In the genomic region with DNA sequence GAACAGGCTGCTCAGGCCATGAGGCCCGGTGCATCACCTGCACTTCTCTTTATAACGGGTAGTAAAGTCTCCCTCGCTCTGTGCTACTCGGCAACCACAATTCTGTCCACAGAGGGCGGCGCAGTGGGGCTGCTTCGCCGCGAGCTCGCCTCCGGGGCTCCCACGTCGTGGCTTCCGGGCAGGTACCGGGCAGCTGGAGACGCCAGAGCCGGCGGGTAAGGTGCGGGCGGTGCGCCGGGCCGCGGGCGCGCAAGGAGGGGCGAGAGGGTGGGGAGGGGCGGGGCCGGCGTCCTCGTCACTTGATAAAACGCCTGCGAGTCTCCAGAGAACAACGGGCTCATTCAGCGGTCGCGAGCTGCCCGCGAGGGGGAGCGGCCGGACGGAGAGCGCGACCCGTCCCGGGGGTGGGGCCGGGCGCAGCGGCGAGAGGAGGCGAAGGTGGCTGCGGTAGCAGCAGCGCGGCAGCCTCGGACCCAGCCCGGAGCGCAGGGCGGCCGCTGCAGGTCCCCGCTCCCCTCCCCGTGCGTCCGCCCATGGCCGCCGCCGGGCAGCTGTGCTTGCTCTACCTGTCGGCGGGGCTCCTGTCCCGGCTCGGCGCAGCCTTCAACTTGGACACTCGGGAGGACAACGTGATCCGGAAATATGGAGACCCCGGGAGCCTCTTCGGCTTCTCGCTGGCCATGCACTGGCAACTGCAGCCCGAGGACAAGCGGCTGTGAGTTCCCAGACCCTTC, we compare ENCODE assay signal across 8 cellular contexts. TPM values are rescaled to one million over a fixed set of nuclear protein-coding genes. Genes with fewer than 3 reads are reported as not detected.
DNase-seq lines count a peak whose midpoint lies in the region; ATAC-seq, FAIRE-seq and TF ChIP-seq lines count a peak whose summit lies in the region.

Gene ITGA6, plus strand, starts transcription at position 331 of the 734 bp plus-strand sequence.

- H3K27me3 ChIP-seq in Peyer's patch (no peaks in the 10 kb centered on the region), esophagus squamous epithelium (peaks cover 0 to 40% (median 0%) of the 10 kb centered on the region in 4 donors)

- no peaks in the 10 kb centered on the region for H3K36me3 ChIP-seq in Peyer's patch
- no peaks in the 10 kb centered on the region for H3K36me3 ChIP-seq in esophagus squamous epithelium

- TF ChIP-seq POLR2A in Peyer's patch (IDR thresholded peaks at IDR 0.05), result peak; percentile 93 to 95
- peak in 3 of 4 donors; percentile 51 to 84 (median 60) for TF ChIP-seq POLR2A in esophagus squamous epithelium (IDR thresholded peaks at IDR 0.05)

- CTCF ChIA-PET in Calu3 (lab: Charles Lee), result interaction anchor here (0.6 to 5.8 kb wide), 8 partner anchors 13 to 735 kb away, joined by 3 to 106 read pairs (median 4); no protein-coding TSS in a partner anchor

- no TSS peak for BruUV-seq in Calu3 (replicated peaks; lab: Mats Ljungman, UMichigan)

- ATAC-seq in naive B cell (ENCODE audit: low read depth in 2 of 2) (peak; percentile 80 to 81), GM21528 (IDR thresholded peaks at IDR 0.05; ENCODE audit: low FRiP score, unreplicated experiment) (no peak)

- WGBS in esophagus squamous epithelium, 2 donors, result 0 to 5% methylated on average over 3 to 4 of the region's 79 CpGs

- H3K4me3 Mint-ChIP-seq in Calu3 (ENCODE audit: low read depth, unreplicated experiment) (peak within 1 kb of the TSS; percentile 95), naive B cell (peak within 1 kb of the TSS; percentile 76 to 90 (median 82))
- H3K4me3 Mint-ChIP-seq in activated T-helper 1 cell treated with anti-CD3 and anti-CD28 coated beads, Interleukin-12 subunit alpha, Interleukin-12 subunit beta, Interleukin-2, Interleukin-4 antibody, amounts not matched to agents 30 ng/mL and 10 ng/mL and 1 ng/mL, durations not matched to agents 14 hours and 24 hours and 36 hours, result peak within 1 kb of the TSS; percentile 85

- no peaks in the 10 kb centered on the region for H3K27me3 Mint-ChIP-seq in Calu3 (ENCODE audit: unreplicated experiment)
- H3K27me3 Mint-ChIP-seq in activated T-helper 1 cell treated with anti-CD3 and anti-CD28 coated beads, Interleukin-12 subunit alpha, Interleukin-12 subunit beta, Interleukin-2, Interleukin-4 antibody, amounts not matched to agents 30 ng/mL and 10 ng/mL and 1 ng/mL, durations not matched to agents 14 hours and 24 hours and 36 hours (ENCODE audit: insufficient read depth), result peaks cover 34% of the 10 kb centered on the region
- H3K27me3 Mint-ChIP-seq in naive B cell, result peaks cover 54 to 66% (median 66%) of the 10 kb centered on the region in 3 donors

- H3K9me3 ChIP-seq in Peyer's patch, result no peaks in the 10 kb centered on the region
- no peaks in the 10 kb centered on the region for H3K9me3 ChIP-seq in esophagus squamous epithelium

- TF ChIP-seq CTCF in Calu3 (IDR thresholded peaks at IDR 0.05; ENCODE audit: unreplicated experiment) (no peak), Peyer's patch (IDR thresholded peaks at IDR 0.05) (peak in 4 of 6 experiments; percentile 11 to 49 (median 36)), esophagus squamous epithelium (IDR thresholded peaks at IDR 0.05) (peak in 2 of 6 experiments; percentile 9 to 22)

- intact Hi-C loops in Calu3 (cut with micrococcal nuclease; ENCODE audit: unreplicated experiment), result no loop called here
- intact Hi-C loops in activated T-helper 1 cell treated with anti-CD3 and anti-CD28 coated beads, Interleukin-12 subunit alpha, Interleukin-12 subunit beta, Interleukin-2, Interleukin-4 antibody, amounts not matched to agents 30 ng/mL and 10 ng/mL and 1 ng/mL, durations not matched to agents 14 hours and 24 hours and 36 hours (cut with micrococcal nuclease), result loop anchor here (1.0 to 5.0 kb wide), 4 partner anchors 10 to 175 kb away; no protein-coding TSS in a partner anchor
- intact Hi-C loops in esophagus squamous epithelium (cut with DNase I), result no loop called here

- H3K9me3 Mint-ChIP-seq in Calu3 (ENCODE audit: low read depth, unreplicated experiment) (no peaks in the 10 kb centered on the region), naive B cell (no peaks in the 10 kb centered on the region)
- H3K9me3 Mint-ChIP-seq in activated T-helper 1 cell treated with anti-CD3 and anti-CD28 coated beads, Interleukin-12 subunit alpha, Interleukin-12 subunit beta, Interleukin-2, Interleukin-4 antibody, amounts not matched to agents 30 ng/mL and 10 ng/mL and 1 ng/mL, durations not matched to agents 14 hours and 24 hours and 36 hours, result no peaks in the 10 kb centered on the region

- DNase-seq in Calu3 (peak; percentile 94), HTR-8/SVneo (ENCODE audit: insufficient read length, low spot score) (peak; percentile 67), Peyer's patch (peak; percentile 51 to 97 (median 92)), esophagus squamous epithelium (lab: John Stamatoyannopoulos, UW) (no peak), naive B cell (peak; percentile 36)
- DNase-seq in activated T-helper 1 cell treated with anti-CD3 and anti-CD28 coated beads, Interleukin-12 subunit alpha, Interleukin-12 subunit beta, Interleukin-2, Interleukin-4 antibody, amounts not matched to agents 30 ng/mL and 10 ng/mL and 1 ng/mL, durations not matched to agents 14 hours and 24 hours and 36 hours (ENCODE audit: low spot score), result peak; percentile 66
- DNase-seq in stimulated activated CD8-positive, alpha-beta memory T cell treated with anti-CD3 and anti-CD28 coated beads, Interleukin-7, amount 100 ng/mL, for 4 hours (ENCODE audit: low read depth in 2 of 2), result peak; percentile 57 to 77

- peak; percentile 40 for FAIRE-seq in HTR-8/SVneo (lab: Jason Lieb, UNC)

- H3K4me3 ChIP-seq in Peyer's patch (peak within 1 kb of the TSS; percentile 72 to 95 (median 82)), esophagus squamous epithelium (peak within 1 kb of the TSS; percentile 55 to 88 (median 68))

- peaks cover 54% of the 10 kb centered on the region for H3K36me3 Mint-ChIP-seq in Calu3 (ENCODE audit: insufficient read depth, unreplicated experiment)
- peaks cover 10% of the 10 kb centered on the region for H3K36me3 Mint-ChIP-seq in activated T-helper 1 cell treated with anti-CD3 and anti-CD28 coated beads, Interleukin-12 subunit alpha, Interleukin-12 subunit beta, Interleukin-2, Interleukin-4 antibody, amounts not matched to agents 30 ng/mL and 10 ng/mL and 1 ng/mL, durations not matched to agents 14 hours and 24 hours and 36 hours (ENCODE audit: low read depth)
- H3K36me3 Mint-ChIP-seq in naive B cell, result no peaks in the 10 kb centered on the region

- H3K27ac Mint-ChIP-seq in Calu3 (ENCODE audit: unreplicated experiment) (peak within 1 kb of the TSS; percentile 89), naive B cell (peak within 1 kb of the TSS in 1 of 6 donors; percentile 59)
- H3K27ac Mint-ChIP-seq in activated T-helper 1 cell treated with anti-CD3 and anti-CD28 coated beads, Interleukin-12 subunit alpha, Interleukin-12 subunit beta, Interleukin-2, Interleukin-4 antibody, amounts not matched to agents 30 ng/mL and 10 ng/mL and 1 ng/mL, durations not matched to agents 14 hours and 24 hours and 36 hours, result peak within 1 kb of the TSS; percentile 70

- peaks cover 24% of the 10 kb centered on the region for H3K4me1 Mint-ChIP-seq in Calu3 (ENCODE audit: low read depth, unreplicated experiment)
- peaks cover 45% of the 10 kb centered on the region for H3K4me1 Mint-ChIP-seq in activated T-helper 1 cell treated with anti-CD3 and anti-CD28 coated beads, Interleukin-12 subunit alpha, Interleukin-12 subunit beta, Interleukin-2, Interleukin-4 antibody, amounts not matched to agents 30 ng/mL and 10 ng/mL and 1 ng/mL, durations not matched to agents 14 hours and 24 hours and 36 hours (ENCODE audit: low read depth)
- peaks cover 4 to 18% (median 11%) of the 10 kb centered on the region in 3 donors for H3K4me1 Mint-ChIP-seq in naive B cell

- H3K4me1 ChIP-seq in Peyer's patch (peaks cover 2 to 10% (median 8%) of the 10 kb centered on the region in 4 donors), esophagus squamous epithelium (peaks cover 0 to 60% (median 10%) of the 10 kb centered on the region in 3 donors)

- H3K27ac ChIP-seq in Peyer's patch (peak within 1 kb of the TSS; percentile 76 to 99 (median 95)), esophagus squamous epithelium (peak within 1 kb of the TSS; percentile 83 to 96 (median 92))

RNA-seq across cellular contexts. Expression of gene ITGA6, which starts in this region (rescaled TPM):
- total RNA-seq in Calu3 (2022) (242 and 270 TPM in 2 replicates), Peyer's patch (100 to 1,000 TPM; 201 to 357 (median 225) TPM), esophagus squamous epithelium (100 to 1,000 TPM in 2 of 4 donors, 10 to 100 TPM in 2; 60.0 to 164 (median 105) TPM)
- 1.9 TPM in 2 replicates for total RNA-seq in activated T-helper 1 cell treated with anti-CD3 and anti-CD28 coated beads, Interleukin-12 subunit alpha, Interleukin-12 subunit beta, Interleukin-2, Interleukin-4 antibody, amounts not matched to agents 30 ng/mL and 10 ng/mL and 1 ng/mL, durations not matched to agents 14 hours and 24 hours and 36 hours
- under 1 TPM in 5 of 6 donors, not detected in 1; 0.36 to 0.74 (median 0.52) TPM for polyA plus RNA-seq in naive B cell (ENCODE audit: low read depth in 6 of 6)

Comparison
In these comparisons a context has a peak if more than half of its experiments do, and no peak if none do; other contexts are left out.
1. RNA of gene ITGA6 (total RNA-seq): 242 to 270 TPM in Calu3, 201 to 357 TPM in Peyer's patch and 60.0 to 164 TPM in esophagus squamous epithelium; 1.9 TPM in activated T-helper 1 cell treated with anti-CD3 and anti-CD28 coated beads, Interleukin-12 subunit alpha, Interleukin-12 subunit beta, Interleukin-2, Interleukin-4 antibody, amounts not matched to agents 30 ng/mL and 10 ng/mL and 1 ng/mL, durations not matched to agents 14 hours and 24 hours and 36 hours; every median in the first group is over 10 times any median in the second.
2. Peak in DNase-seq and ATAC-seq in naive B cell; RNA of the gene not detected or under 1 TPM.
3. Peak in every context shown above with its lines, with median percentiles within 50 percentile points of each other: H3K4me3 Mint-ChIP-seq.